32 cellular contexts compared by ENCODE assay signal in genomic region chr10:49277973-49278372, GRCh38. TPM values are rescaled to one million over a fixed set of nuclear protein-coding genes. Genes with fewer than 3 reads are reported as not detected.
DNase-seq lines count a peak whose midpoint lies in the region; ATAC-seq, FAIRE-seq and TF ChIP-seq lines count a peak whose summit lies in the region.
"Had no signal": no experiment of that assay in that cellular context is flagged by ENCODE, and none has a peak within 500 bp of the region (broad histone marks: within the 10 kb centered on the region; RNA-seq: fewer than 3 reads in every experiment).

No MANE protein-coding gene starts in this region.

- in situ Hi-C loops in K562 (cut with MboI): no loop called here

- CTCF ChIA-PET in K562 (lab: Yijun Ruan, JAX; ENCODE audit: low intra/inter-chr PET ratio): no interaction called here
- CTCF ChIA-PET in HEK293T (lab: Yijun Ruan, JAX): no interaction called here

- H3K4me2 ChIP-seq in K562 (ENCODE audit: insufficient read depth, low read length) (peak overlapping the region; percentile 29; the same call in 1 of the 2 replicates), hepatocyte (no peak overlapping the region)

- no TSS peak for BruUV-seq in K562 (replicated peaks; lab: Mats Ljungman, UMichigan)

- H4K20me1 ChIP-seq in K562 (replicated peaks; ENCODE audit: control insufficient read depth, insufficient read depth, low read length) (no peaks in the 10 kb centered on the region), hepatocyte (ENCODE audit: insufficient read depth, poor library complexity, severe bottlenecking) (no peaks in the 10 kb centered on the region)

- peaks cover 15 to 19% of the 10 kb centered on the region in 2 experiments for H3K4me1 ChIP-seq in K562 (replicated peaks in 1 of 2; ENCODE audit: control insufficient read depth in 2 of 2, insufficient read depth in 2 of 2, low read length in 2 of 2)
- peaks cover 57% of the 10 kb centered on the region for H3K4me1 ChIP-seq in psoas muscle
- no peaks in the 10 kb centered on the region for H3K4me1 ChIP-seq in hepatocyte (ENCODE audit: insufficient read depth)
- H3K4me1 ChIP-seq: right lobe of liver had no signal

- H3K9ac ChIP-seq in K562 (ENCODE audit: insufficient read depth in 1 of 2, low read depth in 2 of 2, low read length in 2 of 2): peak overlapping the region in 1 of 2 experiments; percentile 59; a peak in 1 of 4 replicates

- no peak for TF ChIP-seq RAD21 in K562 (CRISPR knock-in tag; conservative IDR thresholded peaks at IDR 0.05 in 1 of 2, IDR thresholded peaks at IDR 0.05 in 1 of 2)

- no peak for TF ChIP-seq POLR2A in K562 (conservative IDR thresholded peaks at IDR 0.05)

- H2AFZ ChIP-seq in K562 (ENCODE audit: low read depth, low read length) (peak overlapping the region; percentile 75), hepatocyte (no peak overlapping the region)

- no peaks in the 10 kb centered on the region for H3K9me2 ChIP-seq in hepatocyte (replicated peaks; ENCODE audit: insufficient read depth)

- H3K79me2 ChIP-seq in K562 (ENCODE audit: control insufficient read depth, insufficient read depth, low read length) (no peaks in the 10 kb centered on the region), hepatocyte (no peaks in the 10 kb centered on the region)

- ATAC-seq in K562 (peak; percentile 51), psoas muscle (peak in 1 of 4 donors; percentile 6)
- ATAC-seq: Panc1; right lobe of liver; stimulated activated effector memory CD8-positive, alpha-beta T cell treated with anti-CD3 and anti-CD28 coated beads, Interleukin-12 subunit alpha, Interleukin-12 subunit beta, amount 100 ng/mL, for 72 hours had no signal

- WGBS in K562 (ENCODE audit: insufficient coverage, low coverage, missing lambda C conversion rate): 53% methylated on average over 5 of the region's 5 CpGs
- 71 to 90% (median 81%) methylated on average over 5 of the region's 5 CpGs for WGBS in psoas muscle, 3 donors
- 77% methylated on average over 5 of the region's 5 CpGs for WGBS in hepatocyte (ENCODE audit: low lambda C conversion rate, missing lambda C conversion rate)

- peak; percentile 14 for DNase-seq in KG1 (lab: John Stamatoyannopoulos, UW)
- DNase-seq in NOMO-1 (lab: John Stamatoyannopoulos, UW; ENCODE audit: unreplicated experiment in 2 of 2): peak; percentile 37 to 56
- no peak for DNase-seq in K562 (ENCODE audit: extremely low read depth in 1 of 4, low spot score in 3 of 4)
- no peak for DNase-seq in psoas muscle
- no peak for DNase-seq in NCI-H82 treated with DMSO at 0.1 percent for 48 hours (lab: John Stamatoyannopoulos, UW; ENCODE audit: unreplicated experiment)
- DNase-seq in HEK293T (ENCODE audit: extremely low spot score): no peak
- no peak for DNase-seq in hepatocyte (ENCODE audit: low spot score)
- DNase-seq: activated CD4-positive, alpha-beta memory T cell treated with anti-CD3 and anti-CD28 coated beads, Interleukin-2, amount 10 ng/mL, durations not matched to agents 7 days and 5 days; activated CD4-positive, alpha-beta T cell treated with anti-CD3 and anti-CD28 coated beads for 1 hour; activated gamma-delta T cell; activated T-cell treated with anti-CD3 and anti-CD28 coated beads, Interleukin-2, amount 50 U/mL, for 1 hour; dermis blood vessel endothelial cell; DMS79; GF-D8; H7; kidney; MG63; NCI-H1436 treated with DMSO at 0.1 percent for 48 hours; NCI-H446; stimulated activated CD4-positive, alpha-beta T cell treated with anti-CD3 and anti-CD28 coated beads, Interleukin-12 subunit alpha, Interleukin-12 subunit beta, amount 100 ng/mL, for 4 hours; stimulated activated CD4-positive, alpha-beta T cell treated with anti-CD3 and anti-CD28 coated beads, Interleukin-4, amount 100 ng/mL, for 1 hour; substantia nigra had no signal

- H3K4me3 ChIP-seq in K562: no peak overlapping the region
- no peak overlapping the region for H3K4me3 ChIP-seq in psoas muscle
- no peak overlapping the region for H3K4me3 ChIP-seq in hepatocyte
- H3K4me3 ChIP-seq: lung, MG63, right lobe of liver had no signal

- POLR2A ChIA-PET in K562 (lab: Yijun Ruan, JAX) (interaction anchor here (0.6 to 1.6 kb wide), 9 partner anchors 10 to 117 kb away, joined by 3 to 8 read pairs (median 3); partner anchors contain the start of gene C10orf71), HEK293T (lab: Yijun Ruan, JAX) (no interaction called here)

- 0 out of 6 replicates have a peak, but pooled peaks of 1 of the 3 experiments have one; percentile 3 for TF ChIP-seq CTCF in K562 (IDR thresholded peaks at IDR 0.05 in 2 of 3, conservative IDR thresholded peaks at IDR 0.05 in 1 of 3; ENCODE audit: insufficient read depth in 2 of 3, low read depth in 1 of 3, low read length in 3 of 3)
- TF ChIP-seq CTCF in psoas muscle (IDR thresholded peaks at IDR 0.05): no peak
- TF ChIP-seq CTCF in hepatocyte (IDR thresholded peaks at IDR 0.05; ENCODE audit: poor library complexity): no peak

- FAIRE-seq in K562 (lab: Jason Lieb, UNC): no peak
- FAIRE-seq: GM18507, kidney had no signal

- no peaks in the 10 kb centered on the region for H3K36me3 ChIP-seq in K562 (ENCODE audit: control insufficient read depth, insufficient read depth, low read length)
- no peaks in the 10 kb centered on the region for H3K36me3 ChIP-seq in psoas muscle (ENCODE audit: insufficient read depth in 1 of 2, low read depth in 1 of 2)
- H3K36me3 ChIP-seq in hepatocyte (replicated peaks; ENCODE audit: insufficient read depth, low read depth): no peaks in the 10 kb centered on the region
- H3K36me3 ChIP-seq: MG63, right lobe of liver had no signal

- no peak overlapping the region for H3K27ac ChIP-seq in K562 (ENCODE audit: extremely low read depth, low read depth, low read length)
- peak overlapping the region; percentile 87 for H3K27ac ChIP-seq in psoas muscle
- no peak overlapping the region for H3K27ac ChIP-seq in hepatocyte
- H3K27ac ChIP-seq: C4-2B, right lobe of liver had no signal

- H3K9me3 ChIP-seq in K562 (replicated peaks; ENCODE audit: control insufficient read depth, insufficient read depth, low read depth, low read length) (no peaks in the 10 kb centered on the region), psoas muscle (no peaks in the 10 kb centered on the region), hepatocyte (ENCODE audit: low read depth) (no peaks in the 10 kb centered on the region)
- H3K9me3 ChIP-seq: MG63, right lobe of liver had no signal

- no peaks in the 10 kb centered on the region for H3K9me1 ChIP-seq in K562 (ENCODE audit: control insufficient read depth, insufficient read depth, low read length)

- TF ChIP-seq EP300 in K562 (IDR thresholded peaks at IDR 0.05; ENCODE audit: low read length): no peak

- intact Hi-C loops in K562 (cut with micrococcal nuclease): loop anchor here (5.0 kb wide), 1 partner anchor 106 kb away; no protein-coding TSS in a partner anchor
- intact Hi-C loops in psoas muscle (cut with DNase I): no loop called here

- no peaks in the 10 kb centered on the region for H3K27me3 ChIP-seq in K562 (ENCODE audit: control insufficient read depth in 2 of 2, insufficient read depth in 2 of 2, low read length in 2 of 2)
- H3K27me3 ChIP-seq in psoas muscle (ENCODE audit: insufficient read depth in 3 of 3, low read length in 2 of 3): no peaks in the 10 kb centered on the region
- H3K27me3 ChIP-seq in hepatocyte: peaks cover 9% of the 10 kb centered on the region
- H3K27me3 ChIP-seq: MG63, right lobe of liver had no signal

TF ChIP-seq in K562, 482 proteins besides CTCF, POLR2A, EP300 and RAD21 (continues in another document):
- TF ChIP-seq POLR2G (IDR thresholded peaks at IDR 0.05; ENCODE audit: low read depth, low read length): no peak
- no peak for TF ChIP-seq TBL1XR1 (IDR thresholded peaks at IDR 0.05; ENCODE audit: low read length in 2 of 2)
- TF ChIP-seq ZBTB8A (IDR thresholded peaks at IDR 0.05; ENCODE audit: partially characterized antibody): no peak
- TF ChIP-seq HDGF (IDR thresholded peaks at IDR 0.05): no peak
- no peak for TF ChIP-seq ZKSCAN8 (CRISPR knock-in tag; IDR thresholded peaks at IDR 0.05)
- no peak for TF ChIP-seq ATF1 (CRISPR knock-in tag; IDR thresholded peaks at IDR 0.05)
- 0 out of 2 replicates have a peak, but pooled peaks have one; percentile 10 for TF ChIP-seq ATF1 (tag; IDR thresholded peaks at IDR 0.05)
- TF ChIP-seq SMC3 (conservative IDR thresholded peaks at IDR 0.05; ENCODE audit: insufficient read depth, low read depth, low read length): no peak

TF ChIP-seq in HEK293T, 16 proteins besides CTCF, POLR2A, EP300 and RAD21:
- TF ChIP-seq SP1 (IDR thresholded peaks at IDR 0.05) (no peak), FOXA1 (IDR thresholded peaks at IDR 0.05) (no peak), SUZ12 (IDR thresholded peaks at IDR 0.05) (no peak), PKNOX1 (IDR thresholded peaks at IDR 0.05) (no peak)
TF ChIP-seq in HEK293T: peak in this region for 0.

RNA-seq across cellular contexts. Expression of gene C10orf71, which starts 21.0 kb away (rescaled TPM):
- total RNA-seq in K562 (2011; cell fraction: chromatin; rRNA removed; ENCODE audit: low replicate concordance): 9.0 and 13.8 TPM in 2 replicates
- total RNA-seq in K562 (2011; cell fraction: nucleolus; rRNA removed): 5.0 and 7.8 TPM in 2 replicates
- 6.0 and 7.1 TPM in 2 replicates for total RNA-seq in K562 (2011; cell fraction: nucleoplasm; rRNA removed)
- total RNA-seq in K562 (2014; rRNA removed) (1.1 and 1.7 TPM in 2 replicates), K562 (2014; rRNA removed; fragmentation: Illumina TruSeq; extraction: Trizol) (1.7 and 2.2 TPM in 2 replicates), K562 (2015; rRNA removed; fragmentation: Illumina TruSeq; extraction: Trizol) (1.5 and 2.4 TPM in 2 replicates), K562 (2021) (4.5 and 4.9 TPM in 2 replicates), psoas muscle (100 to 1,000 TPM in 3 of 4 donors, 10 to 100 TPM in 1; 83.8 to 356 (median 128) TPM), hepatocyte (not detected in 2 replicates)
- polyA plus RNA-seq in K562 (2011; rRNA removed) (0.89 and 1.0 TPM in 2 replicates), K562 (2014; fragmentation: Illumina TruSeq; extraction: Trizol) (2.1 and 2.5 TPM in 2 replicates), K562 (2014; fragmentation: Nextera tagmentation; extraction: Ambion mirVana) (under 1 TPM; 0.06 to 0.30 TPM), K562 (2014; rRNA removed) (1.1 and 1.3 TPM in 2 replicates), psoas muscle (10 to 100 TPM in 2 of 3 donors, 1 to 10 TPM in 1; 4.2 to 30.9 (median 24.7) TPM), hepatocyte (not detected in 2 replicates)
- polyA plus RNA-seq in K562 (2011; cell fraction: cytosol; rRNA removed): 0.71 and 1.0 TPM in 2 replicates
- polyA plus RNA-seq in K562 (2011; cell fraction: nucleus; rRNA removed): 2.5 and 5.7 TPM in 2 replicates
- 2.2 TPM in 2 replicates for polyA plus RNA-seq in K562 (2012)
- 3.6 TPM in 2 replicates for polyA minus RNA-seq in K562 (2011; rRNA and poly(A)+ RNA removed)
- polyA minus RNA-seq in K562 (2011; cell fraction: cytosol; rRNA and poly(A)+ RNA removed): 2.8 and 3.1 TPM in 2 replicates
- polyA minus RNA-seq in K562 (2011; cell fraction: nucleus; rRNA and poly(A)+ RNA removed): 5.8 and 7.6 TPM in 2 replicates
- total RNA-seq: activated CD4-positive, alpha-beta memory T cell treated with anti-CD3 and anti-CD28 coated beads, Interleukin-2, amount 10 ng/mL, durations not matched to agents 7 days and 5 days; dermis blood vessel endothelial cell; H7; kidney; lung; mucosa of gallbladder; neural crest cell; SK-MEL-5; T-helper 1 cell treated with Interleukin-12 subunit alpha and Interleukin-12 subunit beta and Interleukin-4 antibody, amounts not matched to agents 30 ng/mL and 1 ng/mL, for 36 hours had no signal
- polyA plus RNA-seq: lung had no signal

Comparison
In these comparisons a context has a peak if more than half of its experiments do, and no peak if none do; other contexts are left out.
1. DNase-seq: peak in KG1 (single experiment) and NOMO-1 (2 of 2); none in K562 (0 of 4), psoas muscle (0 of 2), NCI-H82 treated with DMSO at 0.1 percent for 48 hours (single experiment), HEK293T (single experiment) and hepatocyte (single experiment).
2. RNA of gene C10orf71, which starts 21.0 kb away (total RNA-seq): 83.8 to 356 TPM in psoas muscle; 1.1 to 13.8 TPM in K562 and not detected in hepatocyte; every median in the first group is over 4 times any median in the second.